In genomic region chr20:43983359-43983758, GRCh38 we compare ENCODE assay signal across 10 cellular contexts.
DNase-seq lines count a peak whose midpoint lies in the region; ATAC-seq and TF ChIP-seq lines count a peak whose summit lies in the region.
"Had no signal": no experiment of that assay in that cellular context is flagged by ENCODE, and none has a peak within 500 bp of the region (broad histone marks: within the 10 kb centered on the region; RNA-seq: fewer than 3 reads in every experiment).

No MANE protein-coding gene starts in this region.

- peaks cover 2 to 10% (median 8%) of the 10 kb centered on the region in 4 donors for H3K4me1 Mint-ChIP-seq in CD4-positive, alpha-beta memory T cell

- H3K9me2 ChIP-seq in HCT116 (ENCODE audit: insufficient read depth) = no peaks in the 10 kb centered on the region

- H3K79me2 ChIP-seq in HCT116 (ENCODE audit: insufficient read depth, low read length) = no peaks in the 10 kb centered on the region

- no peak overlapping the region for H2AFZ ChIP-seq in HCT116 (ENCODE audit: low read depth, low read length, poor library complexity, severe bottlenecking)

- RAD21 ChIA-PET in HCT116 (lab: Charles Lee; ENCODE audit: low non-redundant PET in 1 of 2, low total read pairs in 2 of 2, uncharacterized antibody in 2 of 2, unreplicated experiment in 2 of 2) = no interaction called here

- DNase-seq in AG04449 (ENCODE audit: low read depth, low spot score) (no peak), HCT116 (ENCODE audit: low read depth, low spot score) (no peak), left colon (peak; percentile 74 to 85), Ammon's horn (ENCODE audit: low spot score) (no peak), NCI-H1105 treated with DMSO at 0.1 percent for 48 hours (lab: John Stamatoyannopoulos, UW) (no peak)
- DNase-seq in activated CD8-positive, alpha-beta memory T cell treated with anti-CD3 and anti-CD28 coated beads for 24 hours = peak; percentile 75
- DNase-seq in CD4-positive, alpha-beta memory T cell = no peak
- DNase-seq: mesenchymal stem cell had no signal

- no peaks in the 10 kb centered on the region for H3K36me3 ChIP-seq in HCT116 (ENCODE audit: control insufficient read depth in 1 of 2, insufficient read depth in 2 of 2, low read length in 2 of 2)
- H3K36me3 ChIP-seq in CD4-positive, alpha-beta memory T cell (ENCODE audit: insufficient read depth, low read length) = no peaks in the 10 kb centered on the region

- POLR2A ChIA-PET in AG04449 (lab: Yijun Ruan, JAX) (no interaction called here), HCT116 (lab: Charles Lee) (no interaction called here)
- POLR2A ChIA-PET in CD4-positive, alpha-beta memory T cell (lab: Charles Lee; ENCODE audit: partially characterized antibody) = no interaction called here

- peak; percentile 43; the same call in 1 of the 2 replicates for TF ChIP-seq RAD21 in HCT116 (IDR thresholded peaks at IDR 0.05; ENCODE audit: low read depth)

- no peaks in the 10 kb centered on the region for H3K36me3 Mint-ChIP-seq in CD4-positive, alpha-beta memory T cell
- H3K36me3 Mint-ChIP-seq: brain had no signal

- H3K27me3 ChIP-seq in HCT116 (ENCODE audit: insufficient read depth, low read length) = no peaks in the 10 kb centered on the region
- no peaks in the 10 kb centered on the region for H3K27me3 ChIP-seq in CD4-positive, alpha-beta memory T cell (ENCODE audit: insufficient read depth, low read length)

- no peaks in the 10 kb centered on the region for H4K20me1 ChIP-seq in HCT116 (ENCODE audit: insufficient read depth)

- no TSS peak for BruUV-seq in HCT116 (replicated peaks; lab: Mats Ljungman, UMichigan)

- no peak overlapping the region for H3K9ac ChIP-seq in HCT116 (ENCODE audit: low read length)

- no peak overlapping the region for H3K4me2 ChIP-seq in HCT116 (ENCODE audit: low read length)

- ATAC-seq in HCT116 (peak; percentile 80), left colon (peak; percentile 52), GM21737 (IDR thresholded peaks at IDR 0.05; ENCODE audit: unreplicated experiment) (no peak)

- no peaks in the 10 kb centered on the region for H3K9me3 ChIP-seq in HCT116 (ENCODE audit: control insufficient read depth in 1 of 2, insufficient read depth in 1 of 2, low read depth in 1 of 2, low read length in 2 of 2)
- H3K9me3 ChIP-seq in CD4-positive, alpha-beta memory T cell (ENCODE audit: control insufficient read depth in 1 of 2, low read length in 2 of 2) = no peaks in the 10 kb centered on the region

- no peak overlapping the region for H3K4me3 Mint-ChIP-seq in CD4-positive, alpha-beta memory T cell
- H3K4me3 Mint-ChIP-seq: brain had no signal

- CTCF ChIA-PET in AG04449 (lab: Yijun Ruan, JAX) (interaction anchor here (0.7 to 2.4 kb wide), 7 partner anchors 8 to 318 kb away, joined by 3 to 5 read pairs (median 4); no protein-coding TSS in a partner anchor), HCT116 (lab: Charles Lee) (interaction anchor here (1.0 to 2.7 kb wide), 13 partner anchors 9 to 535 kb away, joined by 3 to 11 read pairs (median 4); no protein-coding TSS in a partner anchor)
- CTCF ChIA-PET in CD4-positive, alpha-beta memory T cell (lab: Charles Lee; ENCODE audit: partially characterized antibody) = interaction anchor here (1.4 to 1.7 kb wide), 2 partner anchors 97 to 100 kb away, joined by 3 to 4 read pairs; no protein-coding TSS in a partner anchor

- no peaks in the 10 kb centered on the region for H3K9me3 Mint-ChIP-seq in CD4-positive, alpha-beta memory T cell
- H3K9me3 Mint-ChIP-seq: brain had no signal

- H3K4me3 ChIP-seq in AG04449 (ENCODE audit: low read depth, low read length) = no peak overlapping the region
- no peak overlapping the region for H3K4me3 ChIP-seq in HCT116 (replicated peaks in 1 of 2; ENCODE audit: low read depth in 1 of 2, low read length in 2 of 2)
- H3K4me3 ChIP-seq in CD4-positive, alpha-beta memory T cell (ENCODE audit: low read length in 2 of 2) = no peak overlapping the region

- no peak overlapping the region for H3K27ac Mint-ChIP-seq in CD4-positive, alpha-beta memory T cell

- no peak overlapping the region for H3K27ac ChIP-seq in HCT116 (ENCODE audit: low read depth, low read length)
- no peak overlapping the region for H3K27ac ChIP-seq in CD4-positive, alpha-beta memory T cell (ENCODE audit: low read depth, low read length)

- no peak for TF ChIP-seq POLR2A in HCT116 (IDR thresholded peaks at IDR 0.05; ENCODE audit: borderline replicate concordance, extremely low read depth, insufficient read depth, insufficient read length)

- H3K27me3 Mint-ChIP-seq in CD4-positive, alpha-beta memory T cell = peaks cover 0 to 3% of the 10 kb centered on the region in 2 donors

- intact Hi-C loops in HCT116 (cut with micrococcal nuclease) = no loop called here
- intact Hi-C loops in left colon (cut with DNase I, micrococcal nuclease) = no loop called here
- intact Hi-C loops in CD4-positive, alpha-beta memory T cell (cut with micrococcal nuclease) = loop anchor here (1.0 kb wide), 1 partner anchor 97 kb away; no protein-coding TSS in a partner anchor

- TF ChIP-seq CTCF in AG04449 (IDR thresholded peaks at IDR 0.05; ENCODE audit: insufficient read depth, low read length, missing control alignments) (peak; percentile 6), HCT116 (IDR thresholded peaks at IDR 0.05 in 2 of 3, conservative IDR thresholded peaks at IDR 0.05 in 1 of 3; ENCODE audit: borderline replicate concordance in 1 of 3, insufficient read depth in 1 of 3, low read depth in 2 of 3, low read length in 2 of 3) (peak in 2 of 3 experiments; percentile 70 to 85; a peak in 4 of 6 replicates)

- peaks cover 0 to 19% of the 10 kb centered on the region in 2 experiments; a peak in 2 of 4 replicates for H3K4me1 ChIP-seq in HCT116 (ENCODE audit: control insufficient read depth in 1 of 2, insufficient read depth in 2 of 2, low read length in 2 of 2)
- peaks cover 11% of the 10 kb centered on the region for H3K4me1 ChIP-seq in CD4-positive, alpha-beta memory T cell (ENCODE audit: insufficient read depth, low read length)

TF ChIP-seq in HCT116, 20 proteins besides CTCF, POLR2A, EP300 and RAD21:
- no peak for TF ChIP-seq EGR1 (IDR thresholded peaks at IDR 0.05; ENCODE audit: low read depth)
- peak; percentile 74; the same call in 1 of the 2 replicates for TF ChIP-seq CBX3 (IDR thresholded peaks at IDR 0.05; ENCODE audit: low read depth)

Comparison
In these comparisons a context has a peak if more than half of its experiments do, and no peak if none do; other contexts are left out.
1. DNase-seq: peak in activated CD8-positive, alpha-beta memory T cell treated with anti-CD3 and anti-CD28 coated beads for 24 hours (single experiment) and left colon (2 of 2); none in AG04449 (single experiment), HCT116 (single experiment), Ammon's horn (single experiment), CD4-positive, alpha-beta memory T cell (0 of 5) and NCI-H1105 treated with DMSO at 0.1 percent for 48 hours (single experiment).